ENCODE assay signal across 20 cellular contexts in genomic region chr9:92631452-92632211, GRCh38. TPM values are rescaled to one million over a fixed set of nuclear protein-coding genes. Genes with fewer than 3 reads are reported as not detected.
DNase-seq lines count a peak whose midpoint lies in the region; ATAC-seq and TF ChIP-seq lines count a peak whose summit lies in the region.
"Had no signal": no experiment of that assay in that cellular context is flagged by ENCODE, and none has a peak within 500 bp of the region (broad histone marks: within the 10 kb centered on the region; RNA-seq: fewer than 3 reads in every experiment).

No MANE protein-coding gene starts in this region.

- no peaks in the 10 kb centered on the region for H3K27me3 Mint-ChIP-seq in activated CD8-positive, alpha-beta memory T cell treated with anti-CD3 and anti-CD28 coated beads, Interleukin-2, amount 10 ng/mL, durations not matched to agents 7 days and 5 days
- H3K27me3 Mint-ChIP-seq in central memory CD8-positive, alpha-beta T cell = no peaks in the 10 kb centered on the region
- H3K27me3 Mint-ChIP-seq in stimulated activated naive B cell treated with anti-CD40 and anti-IgM and Interleukin-4, amounts not matched to agents 10 μg/mL and 1 μg/mL and 100 μg/mL, for 72 hours = no peaks in the 10 kb centered on the region
- H3K27me3 Mint-ChIP-seq: activated naive CD4-positive, alpha-beta T cell treated with anti-CD3 and anti-CD28 coated beads, Interleukin-2, amount 10 ng/mL, durations not matched to agents 7 days and 5 days had no signal

- CTCF ChIA-PET in HEK293 (lab: Yijun Ruan, JAX) = interaction anchor here (1.0 kb wide), 1 partner anchor 492 kb away, joined by 6 read pairs; no protein-coding TSS in a partner anchor
- CTCF ChIA-PET in activated CD8-positive, alpha-beta memory T cell treated with anti-CD3 and anti-CD28 coated beads, Interleukin-2, amount 10 ng/mL, durations not matched to agents 7 days and 5 days (lab: Charles Lee) = interaction anchor here (7.2 kb wide), 1 partner anchor 492 kb away, joined by 58 read pairs; no protein-coding TSS in a partner anchor

- peak; percentile 66 for ATAC-seq in activated CD8-positive, alpha-beta memory T cell treated with anti-CD3 and anti-CD28 coated beads, Interleukin-2, amount 10 ng/mL, durations not matched to agents 7 days and 5 days
- ATAC-seq in central memory CD8-positive, alpha-beta T cell (replicated peaks; ENCODE audit: extremely low read depth, poor library complexity, severe bottlenecking) = peak; percentile 36
- ATAC-seq in stimulated activated naive B cell treated with anti-CD40 and anti-IgM and Interleukin-4, amounts not matched to agents 10 μg/mL and 1 μg/mL and 100 μg/mL, for 72 hours (replicated peaks) = peak; percentile 95 to 96
- ATAC-seq in GM18868 (IDR thresholded peaks at IDR 0.05; ENCODE audit: unreplicated experiment) (no peak), GM18867 (IDR thresholded peaks at IDR 0.05; ENCODE audit: unreplicated experiment) (no peak), upper lobe of right lung (no peak), GM21367 (IDR thresholded peaks at IDR 0.05; ENCODE audit: unreplicated experiment) (no peak)

- H3K27ac ChIP-seq in HEK293 (ENCODE audit: extremely low read depth, low read depth, low read length) = no peak overlapping the region
- no peak overlapping the region for H3K27ac ChIP-seq in upper lobe of right lung
- H3K27ac ChIP-seq: BLaER1, cardiac muscle cell had no signal

- H3K4me1 ChIP-seq in HEK293 (ENCODE audit: control insufficient read depth, insufficient read depth, low read length) = no peaks in the 10 kb centered on the region
- no peaks in the 10 kb centered on the region for H3K4me1 ChIP-seq in upper lobe of right lung

- POLR2A ChIA-PET in HEK293 (lab: Yijun Ruan, JAX) = no interaction called here

- intact Hi-C loops in upper lobe of right lung (cut with DNase I) = no loop called here

- TF ChIP-seq CTCF in HEK293 (tag by site-specific recombination; IDR thresholded peaks at IDR 0.05) = no peak
- TF ChIP-seq CTCF in upper lobe of right lung (IDR thresholded peaks at IDR 0.05) = no peak

- DNase-seq in activated CD8-positive, alpha-beta memory T cell treated with anti-CD3 and anti-CD28 coated beads, Interleukin-2, amount 10 ng/mL, durations not matched to agents 7 days and 5 days = peak; percentile 51
- no peak for DNase-seq in central memory CD8-positive, alpha-beta T cell (ENCODE audit: low spot score in 2 of 2)
- peak; percentile 80 for DNase-seq in stimulated activated naive B cell treated with anti-CD40 and anti-IgM and Interleukin-4, amounts not matched to agents 10 μg/mL and 1 μg/mL and 100 μg/mL, for 72 hours
- no peak for DNase-seq in upper lobe of right lung
- DNase-seq: activated CD4-positive, alpha-beta T cell treated with anti-CD3 and anti-CD28 coated beads, Interleukin-2, amount 50 U/mL, for 1 hour; activated naive CD4-positive, alpha-beta T cell treated with anti-CD3 and anti-CD28 coated beads, Interleukin-2, amount 10 ng/mL, durations not matched to agents 7 days and 5 days; DMS153; effector CD4-positive, alpha-beta T cell; MM.1S; NCI-H187; NCI-H446 treated with DMSO at 0.1 percent for 48 hours; SIG-M5 had no signal

- H3K36me3 Mint-ChIP-seq in activated CD8-positive, alpha-beta memory T cell treated with anti-CD3 and anti-CD28 coated beads, Interleukin-2, amount 10 ng/mL, durations not matched to agents 7 days and 5 days = peaks cover 45% of the 10 kb centered on the region
- peaks cover 38% of the 10 kb centered on the region for H3K36me3 Mint-ChIP-seq in central memory CD8-positive, alpha-beta T cell (ENCODE audit: insufficient read depth)
- H3K36me3 Mint-ChIP-seq in stimulated activated naive B cell treated with anti-CD40 and anti-IgM and Interleukin-4, amounts not matched to agents 10 μg/mL and 1 μg/mL and 100 μg/mL, for 72 hours = peaks cover 52 to 77% of the 10 kb centered on the region in 2 donors

- H3K27me3 ChIP-seq in upper lobe of right lung = no peaks in the 10 kb centered on the region
- H3K27me3 ChIP-seq: BLaER1, cardiac muscle cell, tibial nerve had no signal

- H3K4me3 Mint-ChIP-seq in activated CD8-positive, alpha-beta memory T cell treated with anti-CD3 and anti-CD28 coated beads, Interleukin-2, amount 10 ng/mL, durations not matched to agents 7 days and 5 days = no peak overlapping the region
- H3K4me3 Mint-ChIP-seq in central memory CD8-positive, alpha-beta T cell = no peak overlapping the region
- peak overlapping the region; percentile 22 to 42 for H3K4me3 Mint-ChIP-seq in stimulated activated naive B cell treated with anti-CD40 and anti-IgM and Interleukin-4, amounts not matched to agents 10 μg/mL and 1 μg/mL and 100 μg/mL, for 72 hours
- H3K4me3 Mint-ChIP-seq: activated naive CD4-positive, alpha-beta T cell treated with anti-CD3 and anti-CD28 coated beads, Interleukin-2, amount 10 ng/mL, durations not matched to agents 7 days and 5 days; neural crest cell had no signal

- H3K27ac Mint-ChIP-seq in activated CD8-positive, alpha-beta memory T cell treated with anti-CD3 and anti-CD28 coated beads, Interleukin-2, amount 10 ng/mL, durations not matched to agents 7 days and 5 days = peak overlapping the region; percentile 50
- H3K27ac Mint-ChIP-seq in central memory CD8-positive, alpha-beta T cell (ENCODE audit: low read depth) = no peak overlapping the region
- H3K27ac Mint-ChIP-seq in stimulated activated naive B cell treated with anti-CD40 and anti-IgM and Interleukin-4, amounts not matched to agents 10 μg/mL and 1 μg/mL and 100 μg/mL, for 72 hours = peak overlapping the region; percentile 84
- H3K27ac Mint-ChIP-seq: activated naive CD4-positive, alpha-beta T cell treated with anti-CD3 and anti-CD28 coated beads, Interleukin-2, amount 10 ng/mL, durations not matched to agents 7 days and 5 days had no signal

- H3K36me3 ChIP-seq in HEK293 (ENCODE audit: control insufficient read depth in 2 of 2, insufficient read depth in 1 of 2, low read length in 2 of 2) (peaks cover 10 to 71% of the 10 kb centered on the region in 2 experiments; a peak in 2 of 3 replicates), upper lobe of right lung (peaks cover 50% of the 10 kb centered on the region)

- H3K9me3 Mint-ChIP-seq in activated CD8-positive, alpha-beta memory T cell treated with anti-CD3 and anti-CD28 coated beads, Interleukin-2, amount 10 ng/mL, durations not matched to agents 7 days and 5 days (ENCODE audit: low read depth) = no peaks in the 10 kb centered on the region
- no peaks in the 10 kb centered on the region for H3K9me3 Mint-ChIP-seq in central memory CD8-positive, alpha-beta T cell
- peaks cover 0 to 4% of the 10 kb centered on the region in 2 donors for H3K9me3 Mint-ChIP-seq in stimulated activated naive B cell treated with anti-CD40 and anti-IgM and Interleukin-4, amounts not matched to agents 10 μg/mL and 1 μg/mL and 100 μg/mL, for 72 hours
- H3K9me3 Mint-ChIP-seq: activated naive CD4-positive, alpha-beta T cell treated with anti-CD3 and anti-CD28 coated beads, Interleukin-2, amount 10 ng/mL, durations not matched to agents 7 days and 5 days had no signal

- no peaks in the 10 kb centered on the region for H3K9me3 ChIP-seq in HEK293 (ENCODE audit: control insufficient read depth, insufficient read depth, low read depth, low read length)
- H3K9me3 ChIP-seq in upper lobe of right lung = no peaks in the 10 kb centered on the region

- no peak overlapping the region for H3K4me3 ChIP-seq in HEK293 (ENCODE audit: low read depth, low read length)
- H3K4me3 ChIP-seq in upper lobe of right lung = no peak overlapping the region
- H3K4me3 ChIP-seq: BLaER1, cardiac muscle cell, tibial nerve had no signal

- H3K4me1 Mint-ChIP-seq in activated CD8-positive, alpha-beta memory T cell treated with anti-CD3 and anti-CD28 coated beads, Interleukin-2, amount 10 ng/mL, durations not matched to agents 7 days and 5 days = peaks cover 13% of the 10 kb centered on the region
- H3K4me1 Mint-ChIP-seq in central memory CD8-positive, alpha-beta T cell = peaks cover 13% of the 10 kb centered on the region
- H3K4me1 Mint-ChIP-seq in stimulated activated naive B cell treated with anti-CD40 and anti-IgM and Interleukin-4, amounts not matched to agents 10 μg/mL and 1 μg/mL and 100 μg/mL, for 72 hours = peaks cover 22 to 53% of the 10 kb centered on the region in 2 donors
- H3K4me1 Mint-ChIP-seq: activated naive CD4-positive, alpha-beta T cell treated with anti-CD3 and anti-CD28 coated beads, Interleukin-2, amount 10 ng/mL, durations not matched to agents 7 days and 5 days had no signal

TF ChIP-seq in HEK293, 187 proteins besides CTCF, POLR2A, EP300 and RAD21:
- TF ChIP-seq EGR2 (tag by site-specific recombination; IDR thresholded peaks at IDR 0.05; ENCODE audit: low read depth) (peak; percentile 45; the same call in 1 of the 2 replicates), ZNF549 (tag by site-specific recombination; IDR thresholded peaks at IDR 0.05) (no peak)
TF ChIP-seq in HEK293: peak in this region for 1.

RNA-seq across cellular contexts. Expression of gene IPPK, which starts 38.3 kb away (rescaled TPM):
- total RNA-seq in activated CD8-positive, alpha-beta memory T cell treated with anti-CD3 and anti-CD28 coated beads, Interleukin-2, amount 10 ng/mL, durations not matched to agents 7 days and 5 days = 10 to 100 TPM; 11.4 to 15.1 TPM
- total RNA-seq in upper lobe of right lung = 9.6 TPM

Comparison
In these comparisons a context has a peak if more than half of its experiments do, and no peak if none do; other contexts are left out.
1. ATAC-seq: peak in activated CD8-positive, alpha-beta memory T cell treated with anti-CD3 and anti-CD28 coated beads, Interleukin-2, amount 10 ng/mL, durations not matched to agents 7 days and 5 days (single experiment), central memory CD8-positive, alpha-beta T cell (single experiment) and stimulated activated naive B cell treated with anti-CD40 and anti-IgM and Interleukin-4, amounts not matched to agents 10 μg/mL and 1 μg/mL and 100 μg/mL, for 72 hours (2 of 2); none in GM18868 (single experiment), GM18867 (single experiment), upper lobe of right lung (single experiment) and GM21367 (single experiment).
2. DNase-seq: peak in activated CD8-positive, alpha-beta memory T cell treated with anti-CD3 and anti-CD28 coated beads, Interleukin-2, amount 10 ng/mL, durations not matched to agents 7 days and 5 days (single experiment) and stimulated activated naive B cell treated with anti-CD40 and anti-IgM and Interleukin-4, amounts not matched to agents 10 μg/mL and 1 μg/mL and 100 μg/mL, for 72 hours (single experiment); none in central memory CD8-positive, alpha-beta T cell (0 of 2) and upper lobe of right lung (single experiment).
3. H3K4me3 Mint-ChIP-seq: peak in stimulated activated naive B cell treated with anti-CD40 and anti-IgM and Interleukin-4, amounts not matched to agents 10 μg/mL and 1 μg/mL and 100 μg/mL, for 72 hours (2 of 2); none in activated CD8-positive, alpha-beta memory T cell treated with anti-CD3 and anti-CD28 coated beads, Interleukin-2, amount 10 ng/mL, durations not matched to agents 7 days and 5 days (single experiment) and central memory CD8-positive, alpha-beta T cell (single experiment).